14 cellular contexts compared by ENCODE assay signal in genomic region chr21:41703857-41704501, GRCh38.
DNase-seq lines count a peak whose midpoint lies in the region; ATAC-seq and TF ChIP-seq lines count a peak whose summit lies in the region.
"Had no signal": no experiment of that assay in that cellular context is flagged by ENCODE, and none has a peak within 500 bp of the region (broad histone marks: within the 10 kb centered on the region; RNA-seq: fewer than 3 reads in every experiment).

No MANE protein-coding gene starts in this region.

- H3K36me3 ChIP-seq in body of pancreas (replicated peaks in 1 of 2; ENCODE audit: insufficient read depth in 1 of 2, low read depth in 2 of 2): no peaks in the 10 kb centered on the region
- H3K36me3 ChIP-seq in mucosa of descending colon (ENCODE audit: low read depth): no peaks in the 10 kb centered on the region

- 69 to 73% methylated on average over 9 to 18 of the region's 18 CpGs for WGBS in body of pancreas, 2 donors

- DNase-seq in DMS153 (lab: John Stamatoyannopoulos, UW): peak; percentile 77
- DNase-seq in NCI-H2029 (lab: John Stamatoyannopoulos, UW): peak; percentile 77
- peak; percentile 54 to 88 (median 78) for DNase-seq in body of pancreas
- DNase-seq in mucosa of descending colon: peak; percentile 83 to 88 (median 87)
- DNase-seq in OCI-M2 (lab: John Stamatoyannopoulos, UW; ENCODE audit: unreplicated experiment): no peak
- DNase-seq in 8988T: no peak
- DNase-seq in putamen (ENCODE audit: low spot score): no peak
- DNase-seq: activated CD8-positive, alpha-beta memory T cell treated with anti-CD3 and anti-CD28 coated beads, Interleukin-2, amount 10 ng/mL, durations not matched to agents 7 days and 5 days; activated naive CD4-positive, alpha-beta T cell; HCEC 1CT; MV-4-11; NK-92 treated with Interleukin-12 subunit alpha and Interleukin-12 subunit beta, amount 100 ng/mL, for 24 hours had no signal

- TF ChIP-seq CTCF in body of pancreas (IDR thresholded peaks at IDR 0.05) (no peak), mucosa of descending colon (IDR thresholded peaks at IDR 0.05) (no peak)

- peak overlapping the region; percentile 15 to 64 (median 56) for H3K27ac ChIP-seq in body of pancreas
- H3K27ac ChIP-seq: SK-N-MC had no signal

- H3K27me3 ChIP-seq in body of pancreas: no peaks in the 10 kb centered on the region

- no peak for TF ChIP-seq POLR2A in body of pancreas (IDR thresholded peaks at IDR 0.05)

- H3K4me3 ChIP-seq in body of pancreas (no peak overlapping the region), mucosa of descending colon (no peak overlapping the region)
- H3K4me3 ChIP-seq: SK-N-MC had no signal

- H3K9me3 ChIP-seq in body of pancreas (no peaks in the 10 kb centered on the region), mucosa of descending colon (no peaks in the 10 kb centered on the region)

- H3K4me1 ChIP-seq in body of pancreas (peaks cover 39% of the 10 kb centered on the region), mucosa of descending colon (ENCODE audit: low read depth) (peaks cover 21% of the 10 kb centered on the region)

- peak; percentile 70 for ATAC-seq in body of pancreas
- peak; percentile 85 for ATAC-seq in mucosa of descending colon
- ATAC-seq in HG03108 (IDR thresholded peaks at IDR 0.05; ENCODE audit: unreplicated experiment): no peak
- ATAC-seq: activated CD8-positive, alpha-beta memory T cell treated with anti-CD3 and anti-CD28 coated beads, Interleukin-2, amount 10 ng/mL, durations not matched to agents 7 days and 5 days had no signal

- intact Hi-C loops in body of pancreas (cut with DNase I) (no loop called here), mucosa of descending colon (cut with DNase I, micrococcal nuclease) (no loop called here)

Comparison
In these comparisons a context has a peak if more than half of its experiments do, and no peak if none do; other contexts are left out.
1. DNase-seq: peak in DMS153 (single experiment), NCI-H2029 (single experiment), body of pancreas (4 of 4) and mucosa of descending colon (3 of 3); none in OCI-M2 (single experiment), 8988T (single experiment) and putamen (single experiment).